8 cellular contexts compared by ENCODE assay signal in genomic region chr13:32639502-32640105, GRCh38. TPM values are rescaled to one million over a fixed set of nuclear protein-coding genes. Genes with fewer than 3 reads are reported as not detected.
DNase-seq lines count a peak whose midpoint lies in the region; ATAC-seq, FAIRE-seq and TF ChIP-seq lines count a peak whose summit lies in the region.

No MANE protein-coding gene starts in this region.

- TF ChIP-seq POLR2A in A549 (IDR thresholded peaks at IDR 0.05; ENCODE audit: low read length) (no peak), sigmoid colon (IDR thresholded peaks at IDR 0.05) (no peak)

- TF ChIP-seq EP300 in A549 (IDR thresholded peaks at IDR 0.05) (no peak), sigmoid colon (IDR thresholded peaks at IDR 0.05) (no peak)

- H3K27me3 ChIP-seq in RWPE2 (ENCODE audit: insufficient read depth, poor library complexity, severe bottlenecking), result no peaks in the 10 kb centered on the region
- H3K27me3 ChIP-seq in sigmoid colon, result no peaks in the 10 kb centered on the region

- ATAC-seq in A549, result peak in 1 of 2 experiments; percentile 84; a peak in 4 of 6 replicates
- peak; percentile 71; the same call in 2 of the 3 replicates for ATAC-seq in RWPE2 (ENCODE audit: low read depth)
- ATAC-seq in left ventricle myocardium superior, result peak; percentile 86
- no peak for ATAC-seq in HG03565 (IDR thresholded peaks at IDR 0.05; ENCODE audit: unreplicated experiment)

- DNase-seq in A549 (ENCODE audit: low read depth in 1 of 2, low spot score in 1 of 2) (peak; percentile 17 to 57), HT-29 (ENCODE audit: low spot score) (peak; percentile 79), RWPE2 (ENCODE audit: low spot score) (no peak), anterior cingulate cortex (lab: John Stamatoyannopoulos, UW) (peak in 32 of 58 donors; percentile 1 to 67 (median 18)), left ventricle myocardium superior (peak; percentile 46), sigmoid colon (peak; percentile 77)

- H3K36me3 ChIP-seq in RWPE2 (ENCODE audit: low read depth), result no peaks in the 10 kb centered on the region
- H3K36me3 ChIP-seq in sigmoid colon, result no peaks in the 10 kb centered on the region

- no peak overlapping the region for H3K4me3 ChIP-seq in A549
- no peak overlapping the region for H3K4me3 ChIP-seq in RWPE2 (ENCODE audit: severe bottlenecking)
- no peak overlapping the region for H3K4me3 ChIP-seq in sigmoid colon

- H3K9me3 ChIP-seq in A549 (no peaks in the 10 kb centered on the region), RWPE2 (ENCODE audit: severe bottlenecking) (no peaks in the 10 kb centered on the region), sigmoid colon (no peaks in the 10 kb centered on the region)

- H3K27ac ChIP-seq in A549, result no peak overlapping the region
- H3K27ac ChIP-seq in RWPE2 (ENCODE audit: poor library complexity, severe bottlenecking), result no peak overlapping the region
- no peak overlapping the region for H3K27ac ChIP-seq in sigmoid colon

- CTCF ChIA-PET in A549 (lab: Yijun Ruan, JAX), result interaction anchor here (0.7 to 1.7 kb wide), 12 partner anchors 11 to 84 kb away, joined by 3 to 7 read pairs (median 4); no protein-coding TSS in a partner anchor

- peak; percentile 54 to 57 for TF ChIP-seq RAD21 in A549 (conservative IDR thresholded peaks at IDR 0.05 in 1 of 2, IDR thresholded peaks at IDR 0.05 in 1 of 2)

- intact Hi-C loops in left ventricle myocardium superior (cut with micrococcal nuclease) (loop anchor here (2.0 kb wide), 1 partner anchor 53 kb away; the partner anchor contains the start of gene PDS5B), sigmoid colon (cut with DNase I) (loop anchor here (1.0 to 10.0 kb wide), 2 partner anchors 53 to 375 kb away; partner anchors contain the start of genes KL and PDS5B)

- POLR2A ChIA-PET in A549 (lab: Yijun Ruan, JAX), result no interaction called here

- H3K4me1 ChIP-seq in A549 (peaks cover 13% of the 10 kb centered on the region; the same call in 2 of the 3 replicates), RWPE2 (ENCODE audit: insufficient read depth, poor library complexity, severe bottlenecking) (no peaks in the 10 kb centered on the region), sigmoid colon (peaks cover 0 to 37% (median 16%) of the 10 kb centered on the region in 4 donors)

- no peak overlapping the region for H3K4me2 ChIP-seq in A549

- TF ChIP-seq CTCF in A549 (IDR thresholded peaks at IDR 0.05) (peak; percentile 61), GM12874 (IDR thresholded peaks at IDR 0.05; ENCODE audit: insufficient read depth, low read depth, low read length) (peak; percentile 67), RWPE2 (IDR thresholded peaks at IDR 0.05; ENCODE audit: poor library complexity, severe bottlenecking) (peak; percentile 84), sigmoid colon (IDR thresholded peaks at IDR 0.05) (peak; percentile 64 to 77 (median 74))

- no peak for FAIRE-seq in A549 (lab: Jason Lieb, UNC)

- 27% methylated on average over 4 of the region's 4 CpGs for WGBS in A549 (ENCODE audit: missing lambda C conversion rate)
- WGBS in sigmoid colon, 2 donors, result 25 to 31% methylated on average over 4 of the region's 4 CpGs

TF ChIP-seq in A549, 52 proteins besides CTCF, POLR2A, EP300 and RAD21:
- TF ChIP-seq RCOR1 (IDR thresholded peaks at IDR 0.05; ENCODE audit: low read depth, low read length) (no peak), SMC3 (IDR thresholded peaks at IDR 0.05) (peak; percentile 60; the same call in 2 of the 3 replicates)

RNA-seq across cellular contexts. Expression of gene PDS5B, which starts 53.4 kb away (rescaled TPM):
- 12.7 and 16.0 TPM in 2 replicates for polyA plus RNA-seq in A549 (2011; rRNA removed)
- polyA plus RNA-seq in A549 (2012; cell fraction: cytosol; rRNA removed), result 2.7 and 3.0 TPM in 2 replicates
- 2.0 and 2.3 TPM in 2 replicates for polyA plus RNA-seq in A549 (2012; cell fraction: nucleus; rRNA removed)
- 10.6 to 11.0 TPM (median 10.9 TPM) in 3 replicates for polyA plus RNA-seq in A549 (2017; fragmentation: RNase III; extraction: RNeasy Plus Mini Kit Qiagen cat#74134 plus additional on column Dnase treatment)
- 10.0 and 10.2 TPM in 2 replicates for polyA minus RNA-seq in A549 (2011; rRNA and poly(A)+ RNA removed)
- 20.3 and 21.0 TPM in 2 replicates for total RNA-seq in HT-29 (2014; rRNA removed; shearing (Covaris generic))
- 26.1 TPM for total RNA-seq in left ventricle myocardium superior
- 10 to 100 TPM; 52.8 to 65.0 (median 59.9) TPM for total RNA-seq in sigmoid colon
- 10 to 100 TPM in 1 of 3 donors, 1 to 10 TPM in 2; 3.6 to 10.9 (median 5.1) TPM for polyA plus RNA-seq in sigmoid colon
